In the genomic region with DNA sequence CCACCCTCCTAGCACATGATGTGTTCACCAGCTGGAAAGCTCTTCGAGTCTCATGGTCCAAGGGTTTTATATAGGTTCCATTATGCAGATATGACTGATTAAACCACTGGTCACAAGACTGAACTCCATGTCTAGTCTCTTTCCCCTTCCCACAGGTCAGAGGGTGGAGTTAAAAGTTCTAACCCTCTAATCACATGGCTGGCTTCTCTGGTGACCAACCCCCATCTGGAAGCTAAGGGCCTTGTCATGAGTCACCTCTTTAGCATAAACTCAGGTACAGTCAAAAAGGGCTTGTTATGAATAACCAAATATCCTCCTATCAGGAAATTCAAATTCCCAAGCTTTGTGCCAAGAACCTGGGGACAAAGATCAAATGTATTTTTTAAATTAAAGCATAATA, we compare ENCODE assay signal across 13 cellular contexts. TPM values are rescaled to one million over a fixed set of nuclear protein-coding genes. Genes with fewer than 3 reads are reported as not detected.
"Had no signal": no experiment of that assay in that cellular context is flagged by ENCODE, and none has a peak within 500 bp of the region (broad histone marks: within the 10 kb centered on the region; RNA-seq: fewer than 3 reads in every experiment).

No MANE protein-coding gene starts in this region.

- H3K36me3 ChIP-seq: adrenal gland, colonic mucosa, esophagus muscularis mucosa had no signal

- DNase-seq: activated CD4-positive, alpha-beta memory T cell treated with anti-CD3 and anti-CD28 coated beads, Interleukin-2, amount 10 ng/mL, durations not matched to agents 7 days and 5 days; activated CD4-positive, alpha-beta T cell treated with anti-CD3 and anti-CD28 coated beads for 1 hour; activated effector memory CD4-positive, alpha-beta T cell treated with Interleukin-2 at 50 U/mL for 16 hours; activated T-cell treated with anti-CD3 and anti-CD28 coated beads, Interleukin-2, amount 50 U/mL, for 4 hours; adrenal gland; central memory CD4-positive, alpha-beta T cell; colonic mucosa; hippocampal formation; kidney glomerular epithelial cell had no signal

- H3K9me3 ChIP-seq: adrenal gland, colonic mucosa, esophagus muscularis mucosa had no signal

- H3K27ac ChIP-seq: adrenal gland, colonic mucosa, esophagus muscularis mucosa had no signal

- FAIRE-seq: urothelium cell line had no signal

- H3K27me3 ChIP-seq: adrenal gland, colonic mucosa, esophagus muscularis mucosa had no signal

- ATAC-seq: activated T-cell treated with anti-CD3 and anti-CD28 coated beads, Interleukin-2, amount 50 U/mL, for 4 hours; stimulated activated effector memory CD8-positive, alpha-beta T cell treated with anti-CD3 and anti-CD28 coated beads, Interleukin-12 subunit alpha, Interleukin-12 subunit beta, amount 100 ng/mL, for 72 hours had no signal

- H3K4me1 ChIP-seq: adrenal gland, colonic mucosa, esophagus muscularis mucosa had no signal

- H3K4me3 ChIP-seq: adrenal gland, colonic mucosa, esophagus muscularis mucosa had no signal

RNA-seq across cellular contexts. Expression of gene KLHL31, which starts 52.0 kb away (rescaled TPM):
- total RNA-seq: pulmonary artery endothelial cell had no signal
